25 cellular contexts compared by ENCODE assay signal in the genomic region with DNA sequence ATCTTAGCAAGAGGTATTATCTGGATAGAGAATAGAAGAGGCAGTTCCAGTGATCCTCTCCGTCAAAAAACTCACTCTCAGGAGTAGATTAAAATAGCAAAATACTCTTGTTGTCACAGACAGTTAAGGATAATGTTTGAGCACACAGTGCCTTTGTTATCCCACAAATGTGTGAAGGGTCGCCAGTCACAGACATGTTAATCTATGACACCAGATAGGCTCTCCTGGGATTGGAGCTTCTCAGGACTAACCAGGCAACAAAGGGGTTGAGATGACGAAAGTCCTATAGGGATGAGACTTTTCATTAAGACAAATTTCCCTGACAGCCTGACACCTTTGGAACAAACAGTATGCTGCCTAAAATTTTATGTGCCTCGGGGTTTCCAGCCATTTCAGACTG.
"Had no signal": no experiment of that assay in that cellular context is flagged by ENCODE, and none has a peak within 500 bp of the region (broad histone marks: within the 10 kb centered on the region; RNA-seq: fewer than 3 reads in every experiment).

No MANE protein-coding gene starts in this region.

- H3K36me3 ChIP-seq: left lung, lower lobe of right lung, neural progenitor cell, ovary, right atrium auricular region, right lobe of liver, stomach, thyroid gland, transverse colon, upper lobe of right lung had no signal

- H3K27ac ChIP-seq: left lung, lower lobe of right lung, neural progenitor cell, ovary, right atrium auricular region, right lobe of liver, stomach, testis, thyroid gland, transverse colon, upper lobe of right lung had no signal

- H3K4me2 ChIP-seq: neural progenitor cell had no signal

- H3K9me3 ChIP-seq: left lung, lower lobe of right lung, ovary, right atrium auricular region, right lobe of liver, stomach, testis, thyroid gland, transverse colon, upper lobe of right lung had no signal

- H3K27me3 ChIP-seq: left lung, neural progenitor cell, ovary, right atrium auricular region, right lobe of liver, stomach, testis, thyroid gland, transverse colon, upper lobe of right lung had no signal

- H2AFZ ChIP-seq: neural progenitor cell had no signal

- H3K9ac ChIP-seq: neural progenitor cell had no signal

- ATAC-seq: left colon; left lung; lower lobe of right lung; natural killer cell; right lobe of liver; stimulated activated naive B cell treated with anti-CD40 and anti-IgM and Interleukin-4, amounts not matched to agents 10 μg/mL and 1 μg/mL and 100 μg/mL, for 72 hours; stimulated activated naive CD8-positive, alpha-beta T cell treated with anti-CD3 and anti-CD28 coated beads, Interleukin-15, Interleukin-2, amounts not matched to agents 100 U/mL and 50 U/mL, for 24 hours; upper lobe of right lung had no signal

- H3K4me1 ChIP-seq: left lung, lower lobe of right lung, right atrium auricular region, right lobe of liver, stomach, testis, thyroid gland, transverse colon, upper lobe of right lung had no signal

- DNase-seq: hippocampal formation; immature natural killer cell; left colon; left lung; lower lobe of right lung; mammary epithelial cell; mesenchymal stem cell; naive B cell; natural killer cell; nephron progenitor cell; ovary; right lobe of liver; stimulated activated CD4-positive, alpha-beta T cell treated with anti-CD3 and anti-CD28 coated beads, Interleukin-12 subunit alpha, Interleukin-12 subunit beta, amount 100 ng/mL, for 4 hours; stimulated activated CD4-positive, alpha-beta T cell treated with anti-CD3 and anti-CD28 coated beads, Interleukin-15, amount 100 ng/mL, for 24 hours; stimulated activated CD4-positive, alpha-beta T cell treated with anti-CD3 and anti-CD28 coated beads, Interleukin-2, amount 100 ng/mL, for 24 hours; stimulated activated CD4-positive, alpha-beta T cell treated with anti-CD3 and anti-CD28 coated beads, Interleukin-4, amount 100 ng/mL, for 1 hour; stimulated activated naive B cell treated with anti-CD40 and anti-IgM and Interleukin-4, amounts not matched to agents 10 μg/mL and 1 μg/mL and 100 μg/mL, for 72 hours; stimulated activated naive CD8-positive, alpha-beta T cell treated with anti-CD3 and anti-CD28 coated beads, Interleukin-15, Interleukin-2, amounts not matched to agents 100 U/mL and 50 U/mL, for 24 hours; stomach; testis; thyroid gland; transverse colon; upper lobe of right lung had no signal

- H3K4me3 ChIP-seq: left lung, lower lobe of right lung, neural progenitor cell, ovary, right atrium auricular region, right lobe of liver, stomach, testis, thyroid gland, transverse colon, upper lobe of right lung had no signal
